12 cellular contexts compared by ENCODE assay signal in the genomic region with DNA sequence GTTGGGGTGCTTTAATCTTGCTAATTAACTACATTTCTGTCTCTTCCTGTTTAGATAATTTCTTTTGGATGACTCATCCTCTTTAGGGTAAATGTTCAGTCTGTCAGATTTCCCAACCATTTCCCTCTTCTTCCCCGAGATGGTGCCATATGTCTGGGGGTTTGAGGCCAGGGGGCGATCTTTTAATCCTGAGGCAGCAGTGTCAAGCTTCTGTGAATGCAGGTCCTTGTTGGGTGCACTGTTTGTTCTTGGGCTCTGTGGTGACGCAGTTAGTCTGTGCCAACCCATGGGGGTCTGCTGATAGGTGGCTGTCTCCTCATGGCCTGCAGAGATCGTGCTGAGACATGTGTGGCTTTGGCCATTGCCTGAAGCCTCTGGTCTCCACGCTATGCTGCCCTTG.
DNase-seq lines count a peak whose midpoint lies in the region; TF ChIP-seq lines count a peak whose summit lies in the region.
"Had no signal": no experiment of that assay in that cellular context is flagged by ENCODE, and none has a peak within 500 bp of the region (broad histone marks: within the 10 kb centered on the region; RNA-seq: fewer than 3 reads in every experiment).

No MANE protein-coding gene starts in this region.

- no peak overlapping the region for H3K4me3 ChIP-seq in HEK293 (ENCODE audit: low read depth, low read length)
- no peak overlapping the region for H3K4me3 ChIP-seq in OCI-LY3 (ENCODE audit: low read length)
- no peak overlapping the region for H3K4me3 ChIP-seq in trophoblast cell (ENCODE audit: low read depth, low read length)
- H3K4me3 ChIP-seq: left lung, thyroid gland had no signal

- H2AFZ ChIP-seq in OCI-LY3 (ENCODE audit: low read depth, low read length), result no peak overlapping the region
- no peak overlapping the region for H2AFZ ChIP-seq in trophoblast cell (ENCODE audit: insufficient read depth, low read length, poor library complexity)

- H3K27ac ChIP-seq in HEK293 (ENCODE audit: extremely low read depth, low read depth, low read length) (no peak overlapping the region), OCI-LY3 (ENCODE audit: low read length) (no peak overlapping the region), trophoblast cell (ENCODE audit: low read depth, low read length) (no peak overlapping the region)
- H3K27ac ChIP-seq: left lung, thyroid gland had no signal

- H3K9me3 Mint-ChIP-seq in activated CD4-positive, alpha-beta T cell treated with anti-CD3 and anti-CD28 coated beads, Interleukin-2, amount 10 ng/mL, durations not matched to agents 7 days and 5 days, result no peaks in the 10 kb centered on the region

- CTCF ChIA-PET in HEK293 (lab: Yijun Ruan, JAX), result interaction anchor here (0.7 to 1.4 kb wide), 4 partner anchors 30 to 441 kb away, joined by 3 to 5 read pairs (median 4); no protein-coding TSS in a partner anchor
- CTCF ChIA-PET in activated CD4-positive, alpha-beta T cell treated with anti-CD3 and anti-CD28 coated beads, Interleukin-2, amount 10 ng/mL, durations not matched to agents 7 days and 5 days (lab: Charles Lee), result no interaction called here

- H4K91ac ChIP-seq in trophoblast cell (ENCODE audit: low read depth, low read length), result no peak overlapping the region

- peak overlapping the region; percentile 41 for H2BK12ac ChIP-seq in trophoblast cell (ENCODE audit: low read length)

- no peaks in the 10 kb centered on the region for H4K20me1 ChIP-seq in OCI-LY3 (ENCODE audit: insufficient read depth, low read length)

- POLR2A ChIA-PET in HEK293 (lab: Yijun Ruan, JAX), result no interaction called here
- POLR2A ChIA-PET in activated CD4-positive, alpha-beta T cell treated with anti-CD3 and anti-CD28 coated beads, Interleukin-2, amount 10 ng/mL, durations not matched to agents 7 days and 5 days (lab: Charles Lee), result no interaction called here

- H3K4me3 Mint-ChIP-seq in activated CD4-positive, alpha-beta T cell treated with anti-CD3 and anti-CD28 coated beads, Interleukin-2, amount 10 ng/mL, durations not matched to agents 7 days and 5 days, result no peak overlapping the region

- H3K36me3 Mint-ChIP-seq in activated CD4-positive, alpha-beta T cell treated with anti-CD3 and anti-CD28 coated beads, Interleukin-2, amount 10 ng/mL, durations not matched to agents 7 days and 5 days (ENCODE audit: low read depth), result no peaks in the 10 kb centered on the region

- H3K14ac ChIP-seq in trophoblast cell (ENCODE audit: low read length), result no peak overlapping the region

- H3K9me3 ChIP-seq in HEK293 (ENCODE audit: control insufficient read depth, insufficient read depth, low read depth, low read length) (no peaks in the 10 kb centered on the region), OCI-LY3 (ENCODE audit: insufficient read depth, low read length) (no peaks in the 10 kb centered on the region), trophoblast cell (ENCODE audit: insufficient read depth, low read depth, low read length) (peaks cover 3% of the 10 kb centered on the region)
- H3K9me3 ChIP-seq: left lung, thyroid gland had no signal

- H2AK5ac ChIP-seq in trophoblast cell (ENCODE audit: low read length), result no peak overlapping the region

- no peak overlapping the region for H3K23ac ChIP-seq in trophoblast cell (ENCODE audit: low read length)

- H3K27ac Mint-ChIP-seq in activated CD4-positive, alpha-beta T cell treated with anti-CD3 and anti-CD28 coated beads, Interleukin-2, amount 10 ng/mL, durations not matched to agents 7 days and 5 days, result no peak overlapping the region
- H3K27ac Mint-ChIP-seq: progenitor cell of endocrine pancreas had no signal

- no peaks in the 10 kb centered on the region for H3K79me1 ChIP-seq in trophoblast cell (ENCODE audit: low read length)

- no peak overlapping the region for H2BK5ac ChIP-seq in trophoblast cell (ENCODE audit: low read depth, low read length, poor library complexity)

- DNase-seq in dermis blood vessel endothelial cell (peak; percentile 13), trophoblast cell (no peak), NCI-H1105 (lab: John Stamatoyannopoulos, UW) (no peak), NCI-H2029 (lab: John Stamatoyannopoulos, UW) (no peak)
- DNase-seq in activated CD4-positive, alpha-beta T cell treated with anti-CD3 and anti-CD28 coated beads, Interleukin-2, amount 10 ng/mL, durations not matched to agents 7 days and 5 days, result no peak
- DNase-seq: DND-41, KG1, thyroid gland had no signal

- no peak overlapping the region for H3K4ac ChIP-seq in trophoblast cell (ENCODE audit: low read depth, low read length)

- no peak overlapping the region for H3K4me2 ChIP-seq in OCI-LY3 (ENCODE audit: low read length)
- no peak overlapping the region for H3K4me2 ChIP-seq in trophoblast cell (ENCODE audit: low read length)

- no peak overlapping the region for H4K8ac ChIP-seq in trophoblast cell (ENCODE audit: low read depth, low read length)

- no CpG with 5 or more reads among the region's 5 CpGs for WGBS in trophoblast cell (ENCODE audit: extremely low coverage, insufficient coverage, insufficient read length)

- H2BK120ac ChIP-seq in trophoblast cell (ENCODE audit: insufficient read depth, low read length, poor library complexity), result no peak overlapping the region

- H3K79me2 ChIP-seq in OCI-LY3 (ENCODE audit: low read length) (no peaks in the 10 kb centered on the region), trophoblast cell (ENCODE audit: control insufficient read depth, insufficient read depth, low read length, poor library complexity) (no peaks in the 10 kb centered on the region)

- H3K9ac ChIP-seq in OCI-LY3 (ENCODE audit: low read length) (no peak overlapping the region), trophoblast cell (ENCODE audit: low read length) (peak overlapping the region; percentile 1)

- H3K27me3 ChIP-seq in OCI-LY3 (ENCODE audit: low read depth, low read length) (no peaks in the 10 kb centered on the region), trophoblast cell (ENCODE audit: insufficient read depth, low read length) (no peaks in the 10 kb centered on the region)
- H3K27me3 ChIP-seq: left lung, thyroid gland had no signal

- no peak overlapping the region for H3K18ac ChIP-seq in trophoblast cell (ENCODE audit: low read length)

- no peak for TF ChIP-seq CTCF in HEK293 (tag by site-specific recombination; IDR thresholded peaks at IDR 0.05)
- peak; percentile 17 for TF ChIP-seq CTCF in OCI-LY3 (IDR thresholded peaks at IDR 0.05; ENCODE audit: low read depth, low read length)

- H3K4me1 Mint-ChIP-seq in activated CD4-positive, alpha-beta T cell treated with anti-CD3 and anti-CD28 coated beads, Interleukin-2, amount 10 ng/mL, durations not matched to agents 7 days and 5 days, result peaks cover 4% of the 10 kb centered on the region

- H4K12ac ChIP-seq in trophoblast cell (ENCODE audit: low read depth, low read length), result no peak overlapping the region

- no peaks in the 10 kb centered on the region for H3K36me3 ChIP-seq in HEK293 (ENCODE audit: control insufficient read depth in 2 of 2, insufficient read depth in 1 of 2, low read length in 2 of 2)
- H3K36me3 ChIP-seq in OCI-LY3 (replicated peaks; ENCODE audit: low read depth, low read length), result no peaks in the 10 kb centered on the region
- no peaks in the 10 kb centered on the region for H3K36me3 ChIP-seq in trophoblast cell (ENCODE audit: control insufficient read depth in 1 of 2, insufficient read depth in 2 of 2, low read length in 2 of 2)
- H3K36me3 ChIP-seq: left lung, thyroid gland had no signal

- no peaks in the 10 kb centered on the region for H3K4me1 ChIP-seq in HEK293 (ENCODE audit: control insufficient read depth, insufficient read depth, low read length)
- no peaks in the 10 kb centered on the region for H3K4me1 ChIP-seq in OCI-LY3 (ENCODE audit: low read length)
- peaks cover 0 to 3% of the 10 kb centered on the region in 2 experiments for H3K4me1 ChIP-seq in trophoblast cell (ENCODE audit: control insufficient read depth in 1 of 2, insufficient read depth in 2 of 2, low read length in 2 of 2)
- H3K4me1 ChIP-seq: left lung, thyroid gland had no signal

- H3K27me3 Mint-ChIP-seq in activated CD4-positive, alpha-beta T cell treated with anti-CD3 and anti-CD28 coated beads, Interleukin-2, amount 10 ng/mL, durations not matched to agents 7 days and 5 days, result no peaks in the 10 kb centered on the region
- H3K27me3 Mint-ChIP-seq: progenitor cell of endocrine pancreas had no signal

TF ChIP-seq in HEK293, 187 proteins besides CTCF, POLR2A, EP300 and RAD21:
- no peak for TF ChIP-seq YY2 (tag by site-specific recombination; IDR thresholded peaks at IDR 0.05)
- TF ChIP-seq ZNF202 (tag by site-specific recombination; IDR thresholded peaks at IDR 0.05; ENCODE audit: borderline replicate concordance), result no peak
- TF ChIP-seq ZNF677 (tag by site-specific recombination; IDR thresholded peaks at IDR 0.05), result no peak
- no peak for TF ChIP-seq ZNF214 (tag by site-specific recombination; IDR thresholded peaks at IDR 0.05; ENCODE audit: borderline replicate concordance)
- peak; percentile 44; the same call in 1 of the 2 replicates for TF ChIP-seq OSR2 (tag by site-specific recombination; IDR thresholded peaks at IDR 0.05)
